Comparison of ENCODE assay signal across 8 cellular contexts in genomic region chr16:74984670-74985411, GRCh38. TPM values are rescaled to one million over a fixed set of nuclear protein-coding genes. Genes with fewer than 3 reads are reported as not detected.
DNase-seq lines count a peak whose midpoint lies in the region; ATAC-seq, FAIRE-seq and TF ChIP-seq lines count a peak whose summit lies in the region.

Gene WDR59 (minus strand): TSS chr16:74985123. CDS start chr16:74985017, 106 bp downstream.

- peak within 1 kb of the TSS; percentile 92 for H3K4me3 Mint-ChIP-seq in natural killer cell treated with Interleukin-12 subunit alpha and Interleukin-12 subunit beta and Interleukin-15 and Interleukin-18, amount 100 ng/mL, for 72 hours

- peak within 1 kb of the TSS; percentile 75 for H3K4me2 ChIP-seq in Loucy (ENCODE audit: low read depth, low read length, poor library complexity, severe bottlenecking)

- peak; percentile 100 for DNase-seq in EL
- DNase-seq in H54 (ENCODE audit: insufficient read length, low spot score), result peak; percentile 96
- peak; percentile 98 for DNase-seq in activated T-helper 9 cell treated with anti-CD3 and anti-CD28 coated beads, Interleukin-2, amount 50 U/mL, for 16 hours (ENCODE audit: low read depth)
- DNase-seq in fibroblast of peridontal ligament (ENCODE audit: extremely low read depth), result peak; percentile 98
- peak; percentile 100 for DNase-seq in natural killer cell treated with Interleukin-12 subunit alpha and Interleukin-12 subunit beta and Interleukin-15 and Interleukin-18, amount 100 ng/mL, for 72 hours (ENCODE audit: low spot score)
- DNase-seq in stimulated activated naive CD8-positive, alpha-beta T cell treated with anti-CD3 and anti-CD28 coated beads, Interleukin-15, Interleukin-2, amounts not matched to agents 100 U/mL and 50 U/mL, for 24 hours, result peak; percentile 98

- H3K27me3 ChIP-seq in Loucy (ENCODE audit: insufficient read depth, low read length, poor library complexity, severe bottlenecking), result no peaks in the 10 kb centered on the region

- H3K27ac Mint-ChIP-seq in natural killer cell treated with Interleukin-12 subunit alpha and Interleukin-12 subunit beta and Interleukin-15 and Interleukin-18, amount 100 ng/mL, for 72 hours, result peak within 1 kb of the TSS; percentile 60 to 76

- H3K79me2 ChIP-seq in Loucy (ENCODE audit: insufficient read depth, low read length), result peaks cover 27% of the 10 kb centered on the region

- TF ChIP-seq CTCF in Loucy (conservative IDR thresholded peaks at IDR 0.05; ENCODE audit: low read length), result no peak

- H3K9me2 ChIP-seq in Loucy (replicated peaks; ENCODE audit: low read depth, low read length), result no peaks in the 10 kb centered on the region

- ATAC-seq in natural killer cell treated with Interleukin-12 subunit alpha and Interleukin-12 subunit beta and Interleukin-15 and Interleukin-18, amount 100 ng/mL, for 72 hours, result peak; percentile 100
- ATAC-seq in stimulated activated naive CD8-positive, alpha-beta T cell treated with anti-CD3 and anti-CD28 coated beads, Interleukin-15, Interleukin-2, amounts not matched to agents 100 U/mL and 50 U/mL, for 24 hours, result peak; percentile 99

- peak within 1 kb of the TSS; percentile 98 for H3K4me3 ChIP-seq in Loucy (ENCODE audit: low read length, poor library complexity, severe bottlenecking)

- peak within 1 kb of the TSS; percentile 88 for H2AFZ ChIP-seq in Loucy (ENCODE audit: low read length)

- peak; percentile 60 for FAIRE-seq in H54 (lab: Jason Lieb, UNC)

- TF ChIP-seq POLR2A in H54 (IDR thresholded peaks at IDR 0.05; ENCODE audit: low read depth, low read length), result peak; percentile 72
- peak; percentile 62 for TF ChIP-seq POLR2A in Raji (IDR thresholded peaks at IDR 0.05; ENCODE audit: insufficient read depth, low read depth, low read length)

- H3K36me3 Mint-ChIP-seq in natural killer cell treated with Interleukin-12 subunit alpha and Interleukin-12 subunit beta and Interleukin-15 and Interleukin-18, amount 100 ng/mL, for 72 hours, result no peaks in the 10 kb centered on the region

- H3K27me3 Mint-ChIP-seq in natural killer cell treated with Interleukin-12 subunit alpha and Interleukin-12 subunit beta and Interleukin-15 and Interleukin-18, amount 100 ng/mL, for 72 hours, result no peaks in the 10 kb centered on the region

- peaks cover 4% of the 10 kb centered on the region for H4K20me1 ChIP-seq in Loucy (ENCODE audit: insufficient read depth, low read length, poor library complexity, severe bottlenecking)

- H3K9me3 Mint-ChIP-seq in natural killer cell treated with Interleukin-12 subunit alpha and Interleukin-12 subunit beta and Interleukin-15 and Interleukin-18, amount 100 ng/mL, for 72 hours, result no peaks in the 10 kb centered on the region

- H3K4me1 Mint-ChIP-seq in natural killer cell treated with Interleukin-12 subunit alpha and Interleukin-12 subunit beta and Interleukin-15 and Interleukin-18, amount 100 ng/mL, for 72 hours (ENCODE audit: low read depth in 2 of 2), result peaks cover 3 to 11% of the 10 kb centered on the region in 2 donors

- H3F3A ChIP-seq in Loucy (ENCODE audit: low read depth), result no peaks in the 10 kb centered on the region

- H3K4me1 ChIP-seq in Loucy (ENCODE audit: insufficient read depth, low read length, poor library complexity, severe bottlenecking), result peaks cover 8% of the 10 kb centered on the region

- no peaks in the 10 kb centered on the region for H3K9me3 ChIP-seq in Loucy (ENCODE audit: insufficient read depth, low read depth, low read length)

- H3K36me3 ChIP-seq in Loucy (ENCODE audit: insufficient read depth, low read length), result no peaks in the 10 kb centered on the region

- H3K9ac ChIP-seq in Loucy (ENCODE audit: low read depth, low read length, poor library complexity, severe bottlenecking), result peak within 1 kb of the TSS; percentile 87

RNA-seq across cellular contexts. Expression of gene WDR59, which starts in this region (rescaled TPM):
- total RNA-seq in natural killer cell treated with Interleukin-12 subunit alpha and Interleukin-12 subunit beta and Interleukin-15 and Interleukin-18, amount 100 ng/mL, for 72 hours, result 100 to 1,000 TPM in 1 of 2 donors, 10 to 100 TPM in 1; 81.6 to 162 TPM

Comparison
In these comparisons a context has a peak if more than half of its experiments do, and no peak if none do; other contexts are left out.
1. Peak in every context shown above with its lines: DNase-seq, ATAC-seq and H3K4me3 ChIP-seq.